In the genomic region with DNA sequence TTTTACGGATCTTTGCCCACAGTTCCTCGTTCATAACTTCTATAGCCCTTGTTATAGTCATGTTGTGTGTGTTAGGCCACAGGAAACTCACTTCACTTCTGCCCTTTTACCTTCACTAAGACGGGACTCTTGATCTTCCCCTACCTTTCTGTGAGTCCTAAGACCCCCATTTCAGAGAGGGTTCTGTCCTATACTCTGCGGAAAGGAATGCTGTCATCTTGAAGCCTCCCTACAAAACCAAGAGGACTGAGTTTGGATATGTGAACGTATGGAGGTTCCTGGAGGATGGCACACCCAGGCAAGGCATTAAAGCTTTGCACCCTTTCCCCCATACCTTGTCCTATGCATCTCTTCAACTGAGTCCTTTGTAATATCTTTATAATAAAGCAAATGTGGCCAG, we compare ENCODE assay signal across 19 cellular contexts. TPM values are rescaled to one million over a fixed set of nuclear protein-coding genes. Genes with fewer than 3 reads are reported as not detected.
DNase-seq lines count a peak whose midpoint lies in the region; ATAC-seq and TF ChIP-seq lines count a peak whose summit lies in the region.
"Had no signal": no experiment of that assay in that cellular context is flagged by ENCODE, and none has a peak within 500 bp of the region (broad histone marks: within the 10 kb centered on the region; RNA-seq: fewer than 3 reads in every experiment).

No MANE protein-coding gene starts in this region.

- H4K20me1 ChIP-seq in SK-N-SH (ENCODE audit: insufficient read depth) (peaks cover 32% of the 10 kb centered on the region), Loucy (ENCODE audit: insufficient read depth, low read length, poor library complexity, severe bottlenecking) (peaks cover 30% of the 10 kb centered on the region), PC-9 (ENCODE audit: insufficient read depth) (peaks cover 13% of the 10 kb centered on the region; the same call in 1 of the 2 replicates)

- TF ChIP-seq CTCF in SK-N-SH (IDR thresholded peaks at IDR 0.05) (no peak), Loucy (conservative IDR thresholded peaks at IDR 0.05; ENCODE audit: low read length) (no peak), progenitor cell of endocrine pancreas (IDR thresholded peaks at IDR 0.05; ENCODE audit: unreplicated experiment) (no peak), PC-9 (conservative IDR thresholded peaks at IDR 0.05) (no peak)

- no peak for TF ChIP-seq EP300 in SK-N-SH (IDR thresholded peaks at IDR 0.05; ENCODE audit: borderline replicate concordance in 1 of 2, low read depth in 1 of 2, low read length in 1 of 2)

- H3K4me1 ChIP-seq in SK-N-SH (ENCODE audit: control insufficient read depth in 1 of 2, insufficient read depth in 2 of 2, low read depth in 1 of 2, low read length in 1 of 2) (peaks cover 0 to 15% of the 10 kb centered on the region in 2 experiments; a peak in 2 of 4 replicates), Loucy (ENCODE audit: insufficient read depth, low read length, poor library complexity, severe bottlenecking) (peaks cover 22% of the 10 kb centered on the region), PC-9 (replicated peaks; ENCODE audit: insufficient read depth) (peaks cover 11% of the 10 kb centered on the region)

- H2AFZ ChIP-seq in SK-N-SH (ENCODE audit: low read depth): no peak overlapping the region
- H2AFZ ChIP-seq in Loucy (ENCODE audit: low read length): no peak overlapping the region
- H2AFZ ChIP-seq in PC-9: no peak overlapping the region

- WGBS in SK-N-SH (ENCODE audit: low lambda C conversion rate): 89% methylated on average over 5 of the region's 5 CpGs

- H3K27ac Mint-ChIP-seq in progenitor cell of endocrine pancreas: peak overlapping the region; percentile 50

- POLR2A ChIA-PET in SK-N-SH (lab: Yijun Ruan, JAX) (interaction anchor here (0.9 to 1.2 kb wide), 2 partner anchors 54 to 56 kb away, joined by 4 to 5 read pairs; no protein-coding TSS in a partner anchor), PC-9 (lab: Charles Lee; ENCODE audit: unreplicated experiment) (interaction anchor here (0.6 to 0.8 kb wide), 4 partner anchors 54 to 1110 kb away, joined by 5 to 17 read pairs (median 6); no protein-coding TSS in a partner anchor)

- peaks cover 29% of the 10 kb centered on the region for H3K4me1 Mint-ChIP-seq in progenitor cell of endocrine pancreas (ENCODE audit: low read depth)

- no peaks in the 10 kb centered on the region for H3K27me3 ChIP-seq in SK-N-SH (ENCODE audit: insufficient read depth)
- H3K27me3 ChIP-seq in Loucy (ENCODE audit: insufficient read depth, low read length, poor library complexity, severe bottlenecking): no peaks in the 10 kb centered on the region
- H3K27me3 ChIP-seq in PC-9 (ENCODE audit: insufficient read depth, low read depth): no peaks in the 10 kb centered on the region
- H3K27me3 ChIP-seq: body of pancreas, dorsolateral prefrontal cortex, esophagus squamous epithelium, heart right ventricle had no signal

- H3K27me3 Mint-ChIP-seq in progenitor cell of endocrine pancreas: no peaks in the 10 kb centered on the region

- H3K9me2 ChIP-seq in SK-N-SH (no peaks in the 10 kb centered on the region), Loucy (replicated peaks; ENCODE audit: low read depth, low read length) (no peaks in the 10 kb centered on the region), PC-9 (ENCODE audit: insufficient read depth) (no peaks in the 10 kb centered on the region)

- TF ChIP-seq POLR2A in erythroblast (IDR thresholded peaks at IDR 0.05; ENCODE audit: low read length): peak; percentile 2

- H3K4me2 ChIP-seq in SK-N-SH (peak overlapping the region; percentile 90; the same call in 1 of the 2 replicates), Loucy (ENCODE audit: low read depth, low read length, poor library complexity, severe bottlenecking) (peak overlapping the region; percentile 96), PC-9 (no peak overlapping the region)

- peak overlapping the region; percentile 11 for H3K4me3 Mint-ChIP-seq in progenitor cell of endocrine pancreas (ENCODE audit: low read depth)

- intact Hi-C loops in PC-9 (cut with micrococcal nuclease; ENCODE audit: unreplicated experiment): no loop called here

- H3K36me3 Mint-ChIP-seq in progenitor cell of endocrine pancreas (ENCODE audit: insufficient read depth): peaks cover 33% of the 10 kb centered on the region

- H3K36me3 ChIP-seq in SK-N-SH (replicated peaks in 1 of 2; ENCODE audit: control insufficient read depth in 1 of 2, insufficient read depth in 2 of 2, low read length in 1 of 2) (peaks cover 10 to 28% of the 10 kb centered on the region in 2 experiments), Loucy (ENCODE audit: insufficient read depth, low read length) (peaks cover 20% of the 10 kb centered on the region), PC-9 (ENCODE audit: low read depth) (peaks cover 7% of the 10 kb centered on the region; the same call in 1 of the 2 replicates)

- H3K4me3 ChIP-seq in SK-N-SH (ENCODE audit: low read depth in 2 of 2, low read length in 1 of 2): no peak overlapping the region
- peak overlapping the region; percentile 89 for H3K4me3 ChIP-seq in Loucy (ENCODE audit: low read length, poor library complexity, severe bottlenecking)
- no peak overlapping the region for H3K4me3 ChIP-seq in PC-9
- H3K4me3 ChIP-seq: body of pancreas, heart right ventricle, thoracic aorta had no signal

- CTCF ChIA-PET in SK-N-SH (lab: Yijun Ruan, JAX): interaction anchor here (0.9 to 2.3 kb wide), 4 partner anchors 10 to 137 kb away, joined by 3 to 7 read pairs (median 3); no protein-coding TSS in a partner anchor
- CTCF ChIA-PET in PC-9 (lab: Charles Lee): interaction anchor here (1.3 kb wide), 1 partner anchor 21 kb away, joined by 4 read pairs; no protein-coding TSS in a partner anchor

- BruUV-seq in PC-9 (replicated peaks; lab: Mats Ljungman, UMichigan): no TSS peak

- no peaks in the 10 kb centered on the region for H3K9me3 ChIP-seq in SK-N-SH
- no peaks in the 10 kb centered on the region for H3K9me3 ChIP-seq in Loucy (ENCODE audit: insufficient read depth, low read depth, low read length)
- no peaks in the 10 kb centered on the region for H3K9me3 ChIP-seq in PC-9 (ENCODE audit: insufficient read depth, low read depth)
- H3K9me3 ChIP-seq: body of pancreas, esophagus squamous epithelium, heart right ventricle, thoracic aorta had no signal

- no peak for ATAC-seq in SK-N-SH treated with all-trans-retinoic acid at 6 μM for 48 hours
- ATAC-seq: body of pancreas, heart right ventricle had no signal

- H3F3A ChIP-seq in SK-N-SH (replicated peaks; ENCODE audit: insufficient read depth) (peaks cover 41% of the 10 kb centered on the region), Loucy (ENCODE audit: low read depth) (peaks cover 6% of the 10 kb centered on the region; the same call in 1 of the 2 replicates), PC-9 (ENCODE audit: insufficient read depth, low read depth) (peaks cover 19% of the 10 kb centered on the region; the same call in 1 of the 2 replicates)

- DNase-seq in SK-N-SH (no peak), erythroblast (lab: John Stamatoyannopoulos, UW) (no peak), progenitor cell of endocrine pancreas (ENCODE audit: low spot score, unreplicated experiment) (no peak), SKM-1 (lab: John Stamatoyannopoulos, UW; ENCODE audit: unreplicated experiment) (no peak), PC-9 (no peak), SHP77 (lab: John Stamatoyannopoulos, UW) (no peak)
- DNase-seq: activated CD8-positive, alpha-beta memory T cell treated with anti-CD3 and anti-CD28 coated beads for 24 hours; activated naive CD4-positive, alpha-beta T cell; body of pancreas; dorsolateral prefrontal cortex; esophagus squamous epithelium; heart right ventricle; mammary epithelial cell; NCI-H2081 treated with DMSO at 0.1 percent for 48 hours; NCI-H524 had no signal

- peaks cover 31% of the 10 kb centered on the region for H3K79me2 ChIP-seq in SK-N-SH (ENCODE audit: insufficient read depth)
- peaks cover 39% of the 10 kb centered on the region for H3K79me2 ChIP-seq in Loucy (ENCODE audit: insufficient read depth, low read length)
- H3K79me2 ChIP-seq in PC-9 (ENCODE audit: low read depth): peaks cover 36% of the 10 kb centered on the region

- TF ChIP-seq RAD21 in SK-N-SH (IDR thresholded peaks at IDR 0.05; ENCODE audit: low read length): no peak

- H3K27ac ChIP-seq in SK-N-SH (ENCODE audit: low read depth in 2 of 2, low read length in 1 of 2): no peak overlapping the region
- H3K27ac ChIP-seq in PC-9: no peak overlapping the region
- H3K27ac ChIP-seq: body of pancreas, esophagus squamous epithelium, thoracic aorta had no signal

- H3K9me3 Mint-ChIP-seq in progenitor cell of endocrine pancreas (ENCODE audit: low read depth): no peaks in the 10 kb centered on the region

- H3K9ac ChIP-seq in SK-N-SH (no peak overlapping the region), Loucy (ENCODE audit: low read depth, low read length, poor library complexity, severe bottlenecking) (no peak overlapping the region)

TF ChIP-seq in SK-N-SH, 30 proteins besides CTCF, POLR2A, EP300 and RAD21 (continues in another document):
- no peak for TF ChIP-seq FOSL2 (IDR thresholded peaks at IDR 0.05; ENCODE audit: borderline replicate concordance, low read depth)

TF ChIP-seq in SK-N-SH treated with all-trans-retinoic acid at 6 μM for 48 hours, 23 proteins besides CTCF, POLR2A, EP300 and RAD21 (continues in another document):
- no peak for TF ChIP-seq ZNF565 (CRISPR knock-in tag; conservative IDR thresholded peaks at IDR 0.05; ENCODE audit: low read depth)

RNA-seq across cellular contexts. Expression of a gene that starts 3.7 kb away (rescaled TPM):
- polyA plus RNA-seq in SK-N-SH (2012; rRNA removed): 2,465 and 2,693 TPM in 2 replicates
- polyA plus RNA-seq in SK-N-SH (2012; cell fraction: cytosol; rRNA removed): 2,233 and 2,530 TPM in 2 replicates
- polyA plus RNA-seq in SK-N-SH (2012; cell fraction: nucleus; rRNA removed): 1,335 and 1,473 TPM in 2 replicates
- 1,450 and 1,477 TPM in 2 replicates for total RNA-seq in progenitor cell of endocrine pancreas
- total RNA-seq in PC-9 (2021): 2,044 and 2,361 TPM in 2 replicates

RNA-seq across cellular contexts. Expression of a gene that starts 30.8 kb away (rescaled TPM):
- 10.5 and 11.0 TPM in 2 replicates for polyA plus RNA-seq in SK-N-SH (2012; rRNA removed)
- polyA plus RNA-seq in SK-N-SH (2012; cell fraction: cytosol; rRNA removed): 4.3 and 5.9 TPM in 2 replicates
- polyA plus RNA-seq in SK-N-SH (2012; cell fraction: nucleus; rRNA removed): 10.6 and 16.4 TPM in 2 replicates
- total RNA-seq in progenitor cell of endocrine pancreas (1.3 and 2.1 TPM in 2 replicates), PC-9 (2021) (3.1 and 5.3 TPM in 2 replicates)
- total RNA-seq: A172 had no signal

RNA-seq across cellular contexts. Expression of a gene that starts 31.3 kb away (rescaled TPM):
- 92.3 and 97.7 TPM in 2 replicates for polyA plus RNA-seq in SK-N-SH (2012; rRNA removed)
- 90.2 and 92.4 TPM in 2 replicates for polyA plus RNA-seq in SK-N-SH (2012; cell fraction: cytosol; rRNA removed)
- 130 and 200 TPM in 2 replicates for polyA plus RNA-seq in SK-N-SH (2012; cell fraction: nucleus; rRNA removed)
- total RNA-seq in progenitor cell of endocrine pancreas (201 and 206 TPM in 2 replicates), PC-9 (2021) (12.6 and 18.1 TPM in 2 replicates)

Comparison
In these comparisons a context has a peak if more than half of its experiments do, and no peak if none do; other contexts are left out.
1. RNA of a gene that starts 31.3 kb away (total RNA-seq): 201 to 206 TPM in progenitor cell of endocrine pancreas; 12.6 to 18.1 TPM in PC-9; every median in the first group is over 10 times any median in the second.